In the genomic region with DNA sequence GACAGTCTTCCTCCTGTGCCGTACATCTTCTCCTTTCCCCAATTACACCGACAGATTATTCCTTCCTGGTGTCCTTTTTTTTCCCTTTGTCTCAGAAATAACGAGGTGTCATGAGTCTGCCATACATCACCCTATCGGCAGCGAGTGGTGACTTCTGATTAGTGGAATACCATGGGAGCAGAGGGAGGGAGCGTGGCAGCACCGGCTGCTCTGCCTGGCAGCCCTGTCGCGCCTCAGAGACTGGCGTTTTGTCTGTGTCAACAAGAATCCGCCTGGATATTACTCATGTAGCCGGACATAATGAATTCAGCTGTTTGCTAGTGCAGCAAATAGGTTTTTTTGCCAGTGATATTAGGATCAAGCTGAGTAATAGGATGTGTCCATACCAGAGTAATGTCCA, we compare ENCODE assay signal across 1 cellular context.
TF ChIP-seq lines count a peak whose summit lies in the region.

No MANE protein-coding gene starts in this region.

TF ChIP-seq in HepG2, 621 proteins besides CTCF, POLR2A, EP300 and RAD21:
- no peak for TF ChIP-seq EZH2 (conservative IDR thresholded peaks at IDR 0.05; ENCODE audit: low read depth, low read length)
